In genomic region chr13:103698000-103698399, GRCh38 we compare ENCODE assay signal across 20 cellular contexts.
DNase-seq lines count a peak whose midpoint lies in the region; TF ChIP-seq lines count a peak whose summit lies in the region.
"Had no signal": no experiment of that assay in that cellular context is flagged by ENCODE, and none has a peak within 500 bp of the region (broad histone marks: within the 10 kb centered on the region; RNA-seq: fewer than 3 reads in every experiment).

No MANE protein-coding gene starts in this region.

- no peak overlapping the region for H3K4me3 Mint-ChIP-seq in MCF 10A (ENCODE audit: unreplicated experiment)
- H3K4me3 Mint-ChIP-seq: B cell; CD14-positive monocyte; CD4-positive, alpha-beta T cell; CD8-positive, alpha-beta memory T cell; HFFc6 had no signal

- H3K9ac ChIP-seq in BLaER1 (no peak overlapping the region), neural cell (ENCODE audit: low read length) (no peak overlapping the region)
- H3K9ac ChIP-seq: BLaER1 treated with 17β-estradiol and CSF1 and Interleukin-3, amounts not matched to agents 10 nM and 100 nM had no signal

- TF ChIP-seq RAD21 in neural cell (conservative IDR thresholded peaks at IDR 0.05) = no peak

- H3K9me3 ChIP-seq in breast epithelium (no peaks in the 10 kb centered on the region), BLaER1 (no peaks in the 10 kb centered on the region), neural cell (ENCODE audit: low read length) (no peaks in the 10 kb centered on the region)
- H3K9me3 ChIP-seq: HAP-1 had no signal

- peaks cover 3% of the 10 kb centered on the region for H3F3A ChIP-seq in neural cell (ENCODE audit: insufficient read depth, low read length, poor library complexity, severe bottlenecking)

- DNase-seq in MCF 10A (ENCODE audit: unreplicated experiment) = no peak
- no peak for DNase-seq in breast epithelium (ENCODE audit: low spot score in 2 of 2)
- no peak for DNase-seq in NCI-H526 treated with DMSO at 0.1 percent for 48 hours (lab: John Stamatoyannopoulos, UW)
- no peak for DNase-seq in cortex of kidney (lab: John Stamatoyannopoulos, UW)
- DNase-seq: CD4-positive, alpha-beta T cell; CD8-positive, alpha-beta memory T cell; DMS 273 treated with DMSO at 0.1 percent for 48 hours; DMS79; EL; GDM1; GOT3; HFFc6 had no signal

- intact Hi-C loops in MCF 10A (cut with micrococcal nuclease) = no loop called here
- intact Hi-C loops in breast epithelium (cut with DNase I; ENCODE audit: low total_unique reads) = no loop called here

- H3K27ac ChIP-seq in breast epithelium = no peak overlapping the region
- no peak overlapping the region for H3K27ac ChIP-seq in BLaER1
- H3K27ac ChIP-seq in neural cell (ENCODE audit: low read length) = peak overlapping the region; percentile 67
- H3K27ac ChIP-seq: 22Rv1; BLaER1 treated with 17β-estradiol and CSF1 and Interleukin-3, amounts not matched to agents 10 nM and 100 nM had no signal

- H3K4me1 ChIP-seq in breast epithelium (no peaks in the 10 kb centered on the region), BLaER1 (0 out of 2 replicates have a peak, but pooled peaks cover 5% of the 10 kb centered on the region)
- H3K4me1 ChIP-seq: HAP-1 had no signal

- no peaks in the 10 kb centered on the region for H3K36me3 Mint-ChIP-seq in MCF 10A (ENCODE audit: insufficient read depth, unreplicated experiment)
- H3K36me3 Mint-ChIP-seq: CD14-positive monocyte; CD8-positive, alpha-beta memory T cell had no signal

- no peaks in the 10 kb centered on the region for H3K27me3 ChIP-seq in breast epithelium
- H3K27me3 ChIP-seq in BLaER1 = no peaks in the 10 kb centered on the region
- no peaks in the 10 kb centered on the region for H3K27me3 ChIP-seq in neural cell (ENCODE audit: insufficient read depth, low read depth, low read length)
- H3K27me3 ChIP-seq: BLaER1 treated with 17β-estradiol and CSF1 and Interleukin-3, amounts not matched to agents 10 nM and 100 nM had no signal

- peak overlapping the region; percentile 53 for H3K27ac Mint-ChIP-seq in MCF 10A (ENCODE audit: low read depth, unreplicated experiment)
- H3K27ac Mint-ChIP-seq: B cell; CD14-positive monocyte; CD4-positive, alpha-beta T cell; CD8-positive, alpha-beta memory T cell; HFFc6 had no signal

- H3K27me3 Mint-ChIP-seq in MCF 10A (ENCODE audit: insufficient read depth, unreplicated experiment) = no peaks in the 10 kb centered on the region
- H3K27me3 Mint-ChIP-seq: B cell; CD4-positive, alpha-beta T cell; CD8-positive, alpha-beta memory T cell had no signal

- H3K9me3 Mint-ChIP-seq in MCF 10A (ENCODE audit: unreplicated experiment) = no peaks in the 10 kb centered on the region

- no peak for TF ChIP-seq CTCF in MCF 10A (IDR thresholded peaks at IDR 0.05; ENCODE audit: unreplicated experiment)
- TF ChIP-seq CTCF in breast epithelium (IDR thresholded peaks at IDR 0.05) = no peak
- TF ChIP-seq CTCF in neural cell (IDR thresholded peaks at IDR 0.05; ENCODE audit: poor library complexity, severe bottlenecking) = no peak

- no peaks in the 10 kb centered on the region for H3K79me2 ChIP-seq in neural cell (replicated peaks; ENCODE audit: insufficient read depth, low read length)

- POLR2A ChIA-PET in MCF 10A (lab: Yijun Ruan, JAX) = no interaction called here

- TF ChIP-seq POLR2A in breast epithelium (IDR thresholded peaks at IDR 0.05) = no peak

- H3K4me2 ChIP-seq in BLaER1 (0 out of 2 replicates have a peak overlapping the region, but pooled peaks have one; percentile 12), neural cell (ENCODE audit: low read length) (no peak overlapping the region)

- H3K9me2 ChIP-seq in neural cell (ENCODE audit: insufficient read depth, low read length) = no peaks in the 10 kb centered on the region

- no peak overlapping the region for H3K4me3 ChIP-seq in breast epithelium
- H3K4me3 ChIP-seq in BLaER1 = no peak overlapping the region
- H3K4me3 ChIP-seq in neural cell (ENCODE audit: low read length) = peak overlapping the region; percentile 14
- H3K4me3 ChIP-seq: BLaER1 treated with 17β-estradiol and CSF1 and Interleukin-3, amounts not matched to agents 10 nM and 100 nM; GM12878; HAP-1 had no signal

- H3K4me1 Mint-ChIP-seq in MCF 10A (ENCODE audit: insufficient read depth, unreplicated experiment) = peaks cover 6% of the 10 kb centered on the region
- H3K4me1 Mint-ChIP-seq: B cell; CD14-positive monocyte; CD8-positive, alpha-beta memory T cell had no signal

- no TSS peak for BruUV-seq in MCF 10A (replicated peaks; lab: Mats Ljungman, UMichigan)

- H4K20me1 ChIP-seq in BLaER1 (no peaks in the 10 kb centered on the region), neural cell (ENCODE audit: insufficient read depth) (no peaks in the 10 kb centered on the region)
- H4K20me1 ChIP-seq: BLaER1 treated with 17β-estradiol and CSF1 and Interleukin-3, amounts not matched to agents 10 nM and 100 nM had no signal

- CTCF ChIA-PET in MCF 10A (lab: Yijun Ruan, JAX) = interaction anchor here (0.9 kb wide), 1 partner anchor 11 kb away, joined by 3 read pairs; no protein-coding TSS in a partner anchor

- peak; percentile 72 for TF ChIP-seq EP300 in neural cell (conservative IDR thresholded peaks at IDR 0.05; ENCODE audit: poor library complexity, severe bottlenecking)

- H3K36me3 ChIP-seq in breast epithelium = no peaks in the 10 kb centered on the region
- no peaks in the 10 kb centered on the region for H3K36me3 ChIP-seq in BLaER1
- H3K36me3 ChIP-seq in neural cell (ENCODE audit: insufficient read depth, low read length) = no peaks in the 10 kb centered on the region
- H3K36me3 ChIP-seq: BLaER1 treated with 17β-estradiol and CSF1 and Interleukin-3, amounts not matched to agents 10 nM and 100 nM; HAP-1 had no signal

- H2AFZ ChIP-seq in neural cell (ENCODE audit: low read depth, low read length) = no peak overlapping the region

TF ChIP-seq in neural cell, 6 proteins besides CTCF, POLR2A, EP300 and RAD21:
- TF ChIP-seq MXI1 (conservative IDR thresholded peaks at IDR 0.05; ENCODE audit: poor library complexity, severe bottlenecking) (no peak), EZH2 (IDR thresholded peaks at IDR 0.05; ENCODE audit: borderline replicate concordance, insufficient read depth, low read length, poor library complexity, severe bottlenecking) (no peak), TAF1 (IDR thresholded peaks at IDR 0.05; ENCODE audit: low read depth) (no peak), SMC3 (conservative IDR thresholded peaks at IDR 0.05; ENCODE audit: poor library complexity) (peak; percentile 12), REST (IDR thresholded peaks at IDR 0.05; ENCODE audit: borderline replicate concordance) (no peak), POLR2AphosphoS5 (IDR thresholded peaks at IDR 0.05) (peak; percentile 64)
